In the genomic region with DNA sequence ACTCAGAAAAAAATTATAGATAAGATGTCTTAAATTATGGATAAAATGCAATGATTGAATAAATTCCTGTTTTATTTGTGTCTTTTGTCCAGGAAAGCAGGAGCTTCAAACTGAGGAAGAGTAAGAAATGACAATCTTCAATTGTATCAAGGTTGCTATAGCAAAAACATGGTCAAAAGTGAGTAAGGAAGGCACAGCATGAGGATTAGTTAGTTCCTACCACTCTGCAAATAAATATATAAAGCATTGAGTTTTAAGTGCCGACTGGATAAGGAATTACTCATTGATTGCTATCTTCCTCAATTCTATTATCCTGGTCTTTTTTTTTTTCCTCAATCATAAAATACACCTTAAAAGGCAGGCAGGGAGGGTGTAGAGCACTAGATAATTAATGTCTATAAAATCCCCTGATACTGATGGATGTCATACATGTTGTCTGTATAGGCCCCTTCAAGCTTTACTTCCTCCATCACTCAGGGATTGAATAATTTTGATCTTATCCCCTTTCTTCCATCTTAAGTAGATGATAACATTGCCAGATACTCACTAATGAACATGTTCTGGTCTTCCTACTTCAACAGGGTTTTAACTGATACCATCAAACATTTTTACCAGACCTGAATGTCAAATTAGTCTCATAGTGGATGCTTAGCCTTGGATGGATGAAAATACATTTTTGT, we compare ENCODE assay signal across 25 cellular contexts.
"Had no signal": no experiment of that assay in that cellular context is flagged by ENCODE, and none has a peak within 500 bp of the region (broad histone marks: within the 10 kb centered on the region; RNA-seq: fewer than 3 reads in every experiment).

No MANE protein-coding gene starts in this region.

- ATAC-seq: gastroesophageal sphincter; left colon; pancreas; sciatic nerve; stimulated activated effector memory CD8-positive, alpha-beta T cell treated with anti-CD3 and anti-CD28 coated beads, Interleukin-12 subunit alpha, Interleukin-12 subunit beta, amount 100 ng/mL, for 72 hours had no signal

- H3K36me3 ChIP-seq: breast epithelium, gastroesophageal sphincter, pancreas, prostate gland, thoracic aorta had no signal

- H3K27me3 ChIP-seq: breast epithelium, gastroesophageal sphincter, pancreas had no signal

- H3K4me1 Mint-ChIP-seq: activated naive CD4-positive, alpha-beta T cell treated with anti-CD3 and anti-CD28 coated beads, Interleukin-2, amount 10 ng/mL, durations not matched to agents 7 days and 5 days; activated naive CD8-positive, alpha-beta T cell treated with anti-CD3 and anti-CD28 coated beads, Interleukin-2, amount 10 ng/mL, durations not matched to agents 7 days and 5 days; mesothelial cell of epicardium; naive B cell; stimulated activated effector memory CD8-positive, alpha-beta T cell treated with anti-CD3 and anti-CD28 coated beads, Interleukin-12 subunit alpha, Interleukin-12 subunit beta, amount 100 ng/mL, for 72 hours had no signal

- H3K9me3 ChIP-seq: breast epithelium, gastroesophageal sphincter, pancreas, prostate gland, thoracic aorta had no signal

- H3K4me3 Mint-ChIP-seq: activated naive CD4-positive, alpha-beta T cell treated with anti-CD3 and anti-CD28 coated beads, Interleukin-2, amount 10 ng/mL, durations not matched to agents 7 days and 5 days; activated naive CD8-positive, alpha-beta T cell treated with anti-CD3 and anti-CD28 coated beads, Interleukin-2, amount 10 ng/mL, durations not matched to agents 7 days and 5 days; mesothelial cell of epicardium; naive B cell; nephron progenitor cell; stimulated activated effector memory CD8-positive, alpha-beta T cell treated with anti-CD3 and anti-CD28 coated beads, Interleukin-12 subunit alpha, Interleukin-12 subunit beta, amount 100 ng/mL, for 72 hours; stimulated activated naive CD8-positive, alpha-beta T cell treated with anti-CD3 and anti-CD28 coated beads, Interleukin-15, Interleukin-2, amounts not matched to agents 100 ng/mL and 50 ng/mL, for 24 hours had no signal

- H3K27me3 Mint-ChIP-seq: activated naive CD4-positive, alpha-beta T cell treated with anti-CD3 and anti-CD28 coated beads, Interleukin-2, amount 10 ng/mL, durations not matched to agents 7 days and 5 days; activated naive CD8-positive, alpha-beta T cell treated with anti-CD3 and anti-CD28 coated beads, Interleukin-2, amount 10 ng/mL, durations not matched to agents 7 days and 5 days; stimulated activated naive CD8-positive, alpha-beta T cell treated with anti-CD3 and anti-CD28 coated beads, Interleukin-15, Interleukin-2, amounts not matched to agents 100 ng/mL and 50 ng/mL, for 24 hours had no signal

- H3K4me3 ChIP-seq: breast epithelium, gastroesophageal sphincter, pancreas, prostate gland, thoracic aorta had no signal

- H3K36me3 Mint-ChIP-seq: activated naive CD4-positive, alpha-beta T cell treated with anti-CD3 and anti-CD28 coated beads, Interleukin-2, amount 10 ng/mL, durations not matched to agents 7 days and 5 days; activated naive CD8-positive, alpha-beta T cell treated with anti-CD3 and anti-CD28 coated beads, Interleukin-2, amount 10 ng/mL, durations not matched to agents 7 days and 5 days; mesothelial cell of epicardium; naive B cell; stimulated activated effector memory CD8-positive, alpha-beta T cell treated with anti-CD3 and anti-CD28 coated beads, Interleukin-12 subunit alpha, Interleukin-12 subunit beta, amount 100 ng/mL, for 72 hours had no signal

- H3K9me3 Mint-ChIP-seq: activated naive CD4-positive, alpha-beta T cell treated with anti-CD3 and anti-CD28 coated beads, Interleukin-2, amount 10 ng/mL, durations not matched to agents 7 days and 5 days; activated naive CD8-positive, alpha-beta T cell treated with anti-CD3 and anti-CD28 coated beads, Interleukin-2, amount 10 ng/mL, durations not matched to agents 7 days and 5 days; naive B cell; stimulated activated naive CD8-positive, alpha-beta T cell treated with anti-CD3 and anti-CD28 coated beads, Interleukin-15, Interleukin-2, amounts not matched to agents 100 ng/mL and 50 ng/mL, for 24 hours had no signal

- H3K4me1 ChIP-seq: breast epithelium, gastroesophageal sphincter, pancreas, prostate gland had no signal

- DNase-seq: activated CD4-positive, alpha-beta T cell treated with anti-CD3 and anti-CD28 coated beads for 4 hours; activated CD4-positive, alpha-beta T cell treated with anti-CD3 and anti-CD28 coated beads, Interleukin-2, amount 50 U/mL, for 4 hours; activated CD8-positive, alpha-beta memory T cell treated with anti-CD3 and anti-CD28 coated beads, Interleukin-2, amount 50 U/mL, for 4 hours; activated gamma-delta T cell; activated naive CD4-positive, alpha-beta T cell treated with anti-CD3 and anti-CD28 coated beads, Interleukin-2, amount 10 ng/mL, durations not matched to agents 7 days and 5 days; activated naive CD8-positive, alpha-beta T cell treated with anti-CD3 and anti-CD28 coated beads, Interleukin-2, amount 10 ng/mL, durations not matched to agents 7 days and 5 days; activated T-cell treated with anti-CD3 and anti-CD28 coated beads, Interleukin-2, amount 50 U/mL, for 1 hour; central memory CD4-positive, alpha-beta T cell; hippocampal formation; kidney; left colon; naive B cell; nephron progenitor cell; pancreas; retina; small intestine; stimulated activated CD4-positive, alpha-beta T cell treated with anti-CD3 and anti-CD28 coated beads, Interleukin-4, amount 100 ng/mL, for 24 hours had no signal

- H3K27ac ChIP-seq: breast epithelium, gastroesophageal sphincter, pancreas, prostate gland, thoracic aorta had no signal
